1 cellular context compared by ENCODE assay signal in genomic region chr2:25197336-25198208, GRCh38.
TF ChIP-seq lines count a peak whose summit lies in the region.

No MANE protein-coding gene starts in this region.

TF ChIP-seq in SK-N-SH treated with all-trans-retinoic acid at 6 μM for 48 hours, 23 proteins besides CTCF, POLR2A, EP300 and RAD21 (continued from another document):
- TF ChIP-seq CREB5 (CRISPR knock-in tag; IDR thresholded peaks at IDR 0.05; ENCODE audit: low read depth) (no peak), PPARA (CRISPR knock-in tag; IDR thresholded peaks at IDR 0.05; ENCODE audit: borderline replicate concordance) (no peak)
TF ChIP-seq in SK-N-SH treated with all-trans-retinoic acid at 6 μM for 48 hours: peak in this region for 0.
